21 cellular contexts compared by ENCODE assay signal in the genomic region with DNA sequence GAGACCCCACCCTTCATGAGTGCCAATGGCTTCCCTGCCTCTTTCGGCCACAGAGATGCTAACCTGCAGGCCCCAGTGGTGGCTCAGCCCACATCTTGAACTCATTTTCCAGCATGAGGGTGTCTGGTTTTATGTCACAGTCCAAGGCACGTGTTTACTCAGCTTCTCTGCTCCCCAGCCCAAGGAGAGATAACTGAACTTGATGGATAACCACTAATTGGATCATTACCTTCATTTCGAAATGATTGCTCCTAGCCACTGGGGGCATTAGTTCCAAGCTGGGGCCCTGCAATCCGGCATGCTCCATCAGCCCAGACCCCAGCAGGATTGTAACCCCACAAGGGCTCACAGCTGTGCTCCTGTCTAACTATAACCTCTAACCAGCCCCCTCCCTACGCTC. TPM values are rescaled to one million over a fixed set of nuclear protein-coding genes. Genes with fewer than 3 reads are reported as not detected.
DNase-seq lines count a peak whose midpoint lies in the region; ATAC-seq and TF ChIP-seq lines count a peak whose summit lies in the region.
"Had no signal": no experiment of that assay in that cellular context is flagged by ENCODE, and none has a peak within 500 bp of the region (broad histone marks: within the 10 kb centered on the region; RNA-seq: fewer than 3 reads in every experiment).

No MANE protein-coding gene starts in this region.

- H3K36me3 ChIP-seq in psoas muscle (ENCODE audit: insufficient read depth in 1 of 2, low read depth in 1 of 2): no peaks in the 10 kb centered on the region

- H3K4me3 ChIP-seq in psoas muscle: no peak overlapping the region
- H3K4me3 ChIP-seq: A549 had no signal

- H3K27me3 ChIP-seq in psoas muscle (ENCODE audit: insufficient read depth in 3 of 3, low read length in 2 of 3): no peaks in the 10 kb centered on the region

- TF ChIP-seq CTCF in natural killer cell (IDR thresholded peaks at IDR 0.05) (no peak), type B pancreatic cell (conservative IDR thresholded peaks at IDR 0.05) (no peak), psoas muscle (IDR thresholded peaks at IDR 0.05) (no peak)

- no peak overlapping the region for H3K27ac ChIP-seq in psoas muscle
- H3K27ac ChIP-seq: A549 had no signal

- no peaks in the 10 kb centered on the region for H3K9me3 ChIP-seq in psoas muscle
- H3K9me3 ChIP-seq: A549 had no signal

- no peaks in the 10 kb centered on the region for H3K4me1 ChIP-seq in psoas muscle
- H3K4me1 ChIP-seq: A549 had no signal

- no peaks in the 10 kb centered on the region for H3K9me3 Mint-ChIP-seq in natural killer cell treated with Interleukin-12 subunit alpha and Interleukin-12 subunit beta and Interleukin-15 and Interleukin-18, amount 100 ng/mL, for 72 hours
- no peaks in the 10 kb centered on the region for H3K9me3 Mint-ChIP-seq in natural killer cell
- no peaks in the 10 kb centered on the region for H3K9me3 Mint-ChIP-seq in type B pancreatic cell

- H3K36me3 Mint-ChIP-seq in natural killer cell treated with Interleukin-12 subunit alpha and Interleukin-12 subunit beta and Interleukin-15 and Interleukin-18, amount 100 ng/mL, for 72 hours: no peaks in the 10 kb centered on the region
- H3K36me3 Mint-ChIP-seq in natural killer cell (no peaks in the 10 kb centered on the region), type B pancreatic cell (no peaks in the 10 kb centered on the region)

- WGBS in psoas muscle, 3 donors: 79 to 84% (median 80%) methylated on average over 5 of the region's 5 CpGs

- no peak overlapping the region for H3K27ac Mint-ChIP-seq in natural killer cell treated with Interleukin-12 subunit alpha and Interleukin-12 subunit beta and Interleukin-15 and Interleukin-18, amount 100 ng/mL, for 72 hours
- H3K27ac Mint-ChIP-seq in natural killer cell (no peak overlapping the region), type B pancreatic cell (peak overlapping the region; percentile 30)

- intact Hi-C loops in natural killer cell (cut with micrococcal nuclease): no loop called here
- intact Hi-C loops in psoas muscle (cut with DNase I): no loop called here

- DNase-seq in natural killer cell treated with Interleukin-12 subunit alpha and Interleukin-12 subunit beta and Interleukin-15 and Interleukin-18, amount 100 ng/mL, for 72 hours (ENCODE audit: low spot score): peak; percentile 5
- DNase-seq in natural killer cell: no peak
- DNase-seq in RPMI7951 (ENCODE audit: low read depth): peak; percentile 16
- DNase-seq in fibroblast of gingiva (ENCODE audit: low read depth): peak; percentile 6
- DNase-seq in type B pancreatic cell (ENCODE audit: extremely low spot score, unreplicated experiment): no peak
- no peak for DNase-seq in psoas muscle
- no peak for DNase-seq in effector CD8-positive, alpha-beta T cell (lab: John Stamatoyannopoulos, UW)
- DNase-seq: AML-193, COR-L47, DMS153, EL, KG1, NCI-H1436 treated with DMSO at 0.1 percent for 48 hours, NCI-H2081 treated with DMSO at 0.1 percent for 48 hours, NCI-H524, OCI-M1, RPMI8226, SW 1271 had no signal

- peaks cover 19 to 24% of the 10 kb centered on the region in 2 donors for H3K27me3 Mint-ChIP-seq in natural killer cell treated with Interleukin-12 subunit alpha and Interleukin-12 subunit beta and Interleukin-15 and Interleukin-18, amount 100 ng/mL, for 72 hours
- peaks cover 6 to 7% of the 10 kb centered on the region in 2 donors for H3K27me3 Mint-ChIP-seq in natural killer cell (ENCODE audit: low read depth in 2 of 2)
- peaks cover 43% of the 10 kb centered on the region for H3K27me3 Mint-ChIP-seq in type B pancreatic cell

- peak in 1 of 2 donors; percentile 16 for ATAC-seq in natural killer cell treated with Interleukin-12 subunit alpha and Interleukin-12 subunit beta and Interleukin-15 and Interleukin-18, amount 100 ng/mL, for 72 hours
- no peak for ATAC-seq in natural killer cell
- ATAC-seq in HG03108 (IDR thresholded peaks at IDR 0.05; ENCODE audit: unreplicated experiment): no peak
- ATAC-seq in psoas muscle: no peak
- ATAC-seq: HCT116 had no signal

- H3K4me3 Mint-ChIP-seq in natural killer cell treated with Interleukin-12 subunit alpha and Interleukin-12 subunit beta and Interleukin-15 and Interleukin-18, amount 100 ng/mL, for 72 hours: no peak overlapping the region
- H3K4me3 Mint-ChIP-seq in natural killer cell (no peak overlapping the region), type B pancreatic cell (peak overlapping the region; percentile 26)

- H3K4me1 Mint-ChIP-seq in natural killer cell treated with Interleukin-12 subunit alpha and Interleukin-12 subunit beta and Interleukin-15 and Interleukin-18, amount 100 ng/mL, for 72 hours (ENCODE audit: low read depth in 2 of 2): no peaks in the 10 kb centered on the region
- H3K4me1 Mint-ChIP-seq in natural killer cell: no peaks in the 10 kb centered on the region
- peaks cover 20% of the 10 kb centered on the region for H3K4me1 Mint-ChIP-seq in type B pancreatic cell (ENCODE audit: unreplicated experiment)

RNA-seq across cellular contexts. Expression of gene SIX2, which starts 46.0 kb away (rescaled TPM):
- total RNA-seq in natural killer cell treated with Interleukin-12 subunit alpha and Interleukin-12 subunit beta and Interleukin-15 and Interleukin-18, amount 100 ng/mL, for 72 hours: not detected
- total RNA-seq in natural killer cell (not detected), type B pancreatic cell (ENCODE audit: low replicate concordance) (1.9 and 13.8 TPM in 2 replicates), psoas muscle (10 to 100 TPM; 16.6 to 31.4 (median 29.3) TPM)
- total RNA-seq in RPMI7951 (2014; rRNA removed; shearing (Covaris generic)): 0.78 and 1.4 TPM in 2 replicates
- 10 to 100 TPM; 27.3 to 50.8 (median 36.2) TPM for polyA plus RNA-seq in psoas muscle

Comparison
In these comparisons a context has a peak if more than half of its experiments do, and no peak if none do; other contexts are left out.
1. DNase-seq: peak in natural killer cell treated with Interleukin-12 subunit alpha and Interleukin-12 subunit beta and Interleukin-15 and Interleukin-18, amount 100 ng/mL, for 72 hours (single experiment), RPMI7951 (single experiment) and fibroblast of gingiva (single experiment); none in natural killer cell (single experiment), type B pancreatic cell (single experiment), psoas muscle (0 of 2) and effector CD8-positive, alpha-beta T cell (single experiment).